23 cellular contexts compared by ENCODE assay signal in genomic region chr1:43592974-43593683, GRCh38.
"Had no signal": no experiment of that assay in that cellular context is flagged by ENCODE, and none has a peak within 500 bp of the region (broad histone marks: within the 10 kb centered on the region; RNA-seq: fewer than 3 reads in every experiment).

No MANE protein-coding gene starts in this region.

- H3K27ac ChIP-seq: dorsolateral prefrontal cortex, parathyroid adenoma, prostate gland, right atrium auricular region, sigmoid colon, testis, tibial artery, upper lobe of left lung, uterus had no signal

- H3K4me3 ChIP-seq: dorsolateral prefrontal cortex, mucosa of descending colon, prostate gland, right atrium auricular region, sigmoid colon, testis, tibial artery, upper lobe of left lung, uterus had no signal

- H3K36me3 ChIP-seq: prostate gland, right atrium auricular region, uterus had no signal

- H3K27ac Mint-ChIP-seq: mesothelial cell of epicardium; naive thymus-derived CD4-positive, alpha-beta T cell; stimulated activated effector memory CD8-positive, alpha-beta T cell treated with anti-CD3 and anti-CD28 coated beads, Interleukin-12 subunit alpha, Interleukin-12 subunit beta, amount 100 ng/mL, for 72 hours had no signal

- ATAC-seq: mucosa of descending colon; naive thymus-derived CD4-positive, alpha-beta T cell; stimulated activated effector memory CD8-positive, alpha-beta T cell treated with anti-CD3 and anti-CD28 coated beads, Interleukin-12 subunit alpha, Interleukin-12 subunit beta, amount 100 ng/mL, for 72 hours had no signal

- H3K4me1 ChIP-seq: prostate gland, right atrium auricular region, testis, tibial artery, upper lobe of left lung, uterus had no signal

- H3K4me1 Mint-ChIP-seq: mesothelial cell of epicardium; naive thymus-derived CD4-positive, alpha-beta T cell had no signal

- DNase-seq: dorsolateral prefrontal cortex; effector CD4-positive, alpha-beta T cell; head of caudate nucleus; kidney; mesenchymal stem cell; mucosa of descending colon; naive thymus-derived CD4-positive, alpha-beta T cell; sigmoid colon; stimulated activated CD4-positive, alpha-beta T cell treated with anti-CD3 and anti-CD28 coated beads, Interleukin-2, amount 100 ng/mL, for 24 hours; stimulated activated CD4-positive, alpha-beta T cell treated with anti-CD3 and anti-CD28 coated beads, Interleukin-4, amount 100 ng/mL, for 24 hours; stimulated activated naive CD4-positive, alpha-beta T cell treated with Interleukin-2 at 50 U/mL for 16 hours; substantia nigra; testis; tibial artery; upper lobe of left lung; uterus had no signal

- H3K27me3 Mint-ChIP-seq: naive thymus-derived CD4-positive, alpha-beta T cell had no signal

- FAIRE-seq: colon, frontal cortex, kidney had no signal

- H3K79me2 ChIP-seq: parathyroid adenoma had no signal

- H3K36me3 Mint-ChIP-seq: naive thymus-derived CD4-positive, alpha-beta T cell; stimulated activated effector memory CD8-positive, alpha-beta T cell treated with anti-CD3 and anti-CD28 coated beads, Interleukin-12 subunit alpha, Interleukin-12 subunit beta, amount 100 ng/mL, for 72 hours had no signal

- H3K27me3 ChIP-seq: dorsolateral prefrontal cortex, right atrium auricular region, sigmoid colon, testis, tibial artery, upper lobe of left lung, uterus had no signal

- H3K9me3 ChIP-seq: mucosa of descending colon, prostate gland, right atrium auricular region, sigmoid colon, testis, tibial artery, upper lobe of left lung, uterus had no signal

- H3K4me3 Mint-ChIP-seq: mesothelial cell of epicardium; naive thymus-derived CD4-positive, alpha-beta T cell; stimulated activated effector memory CD8-positive, alpha-beta T cell treated with anti-CD3 and anti-CD28 coated beads, Interleukin-12 subunit alpha, Interleukin-12 subunit beta, amount 100 ng/mL, for 72 hours had no signal

- H3K9ac ChIP-seq: parathyroid adenoma had no signal

- H2AFZ ChIP-seq: parathyroid adenoma had no signal

- H3K9me3 Mint-ChIP-seq: mesothelial cell of epicardium; naive thymus-derived CD4-positive, alpha-beta T cell; stimulated activated effector memory CD8-positive, alpha-beta T cell treated with anti-CD3 and anti-CD28 coated beads, Interleukin-12 subunit alpha, Interleukin-12 subunit beta, amount 100 ng/mL, for 72 hours had no signal
